1 cellular context compared by ENCODE assay signal in the genomic region with DNA sequence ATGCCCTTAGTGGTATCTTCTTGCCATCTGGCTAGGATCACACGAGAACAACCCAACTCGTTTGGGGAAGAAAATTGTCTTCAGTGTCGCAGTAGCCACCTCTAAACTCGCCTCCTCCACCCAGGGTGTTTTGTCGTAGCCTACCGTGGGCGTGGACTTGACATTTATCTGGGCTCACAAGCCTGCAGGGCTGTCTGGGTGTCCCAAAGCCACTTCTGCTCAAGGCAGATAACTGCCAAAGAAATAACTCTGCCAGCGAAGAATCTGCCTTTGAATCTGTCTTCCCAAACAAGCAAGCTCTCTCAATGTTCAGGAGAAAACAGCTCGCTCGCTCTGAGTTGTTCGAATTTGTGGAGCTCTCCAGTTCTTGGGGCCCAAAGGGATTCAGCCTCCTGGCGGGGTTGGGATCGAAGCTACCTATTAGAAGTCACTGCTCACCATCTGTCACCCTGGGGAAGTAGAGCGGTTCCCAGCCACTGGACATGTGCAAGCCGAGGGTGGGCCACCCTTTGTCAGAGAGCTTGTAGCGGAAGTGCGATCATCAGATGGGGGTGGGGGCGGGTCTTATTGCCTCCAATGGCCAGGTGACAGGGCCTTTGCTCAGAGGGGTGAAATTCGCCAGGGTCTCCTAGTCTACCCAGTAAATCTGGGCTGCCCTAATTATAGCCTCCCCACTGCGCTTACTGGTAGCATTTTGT.
TF ChIP-seq lines count a peak whose summit lies in the region.

No MANE protein-coding gene starts in this region.

TF ChIP-seq in K562, 482 proteins besides CTCF, POLR2A, EP300 and RAD21 (continues in another document):
- peak; percentile 97 for TF ChIP-seq GATA2 (CRISPR knock-in tag; IDR thresholded peaks at IDR 0.05)
- TF ChIP-seq, protein P1, sequence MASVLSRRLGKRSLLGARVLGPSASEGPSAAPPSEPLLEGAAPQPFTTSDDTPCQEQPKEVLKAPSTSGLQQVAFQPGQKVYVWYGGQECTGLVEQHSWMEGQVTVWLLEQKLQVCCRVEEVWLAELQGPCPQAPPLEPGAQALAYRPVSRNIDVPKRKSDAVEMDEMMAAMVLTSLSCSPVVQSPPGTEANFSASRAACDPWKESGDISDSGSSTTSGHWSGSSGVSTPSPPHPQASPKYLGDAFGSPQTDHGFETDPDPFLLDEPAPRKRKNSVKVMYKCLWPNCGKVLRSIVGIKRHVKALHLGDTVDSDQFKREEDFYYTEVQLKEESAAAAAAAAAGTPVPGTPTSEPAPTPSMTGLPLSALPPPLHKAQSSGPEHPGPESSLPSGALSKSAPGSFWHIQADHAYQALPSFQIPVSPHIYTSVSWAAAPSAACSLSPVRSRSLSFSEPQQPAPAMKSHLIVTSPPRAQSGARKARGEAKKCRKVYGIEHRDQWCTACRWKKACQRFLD (CRISPR knock-in tag; IDR thresholded peaks at IDR 0.05): peak; percentile 96
- TF ChIP-seq RNF2 (IDR thresholded peaks at IDR 0.05): peak; percentile 92
- peak; percentile 37; the same call in 1 of the 2 replicates for TF ChIP-seq ZNF134 (CRISPR knock-in tag; conservative IDR thresholded peaks at IDR 0.05)
- no peak for TF ChIP-seq ZC3H11A (IDR thresholded peaks at IDR 0.05; ENCODE audit: low read depth, low read length)
- peak; percentile 94 for TF ChIP-seq FOXM1 (IDR thresholded peaks at IDR 0.05; ENCODE audit: low read depth)
- no peak for TF ChIP-seq FOXM1 (CRISPR knock-in tag; IDR thresholded peaks at IDR 0.05; ENCODE audit: low read depth)
- TF ChIP-seq MTA2 (IDR thresholded peaks at IDR 0.05; ENCODE audit: low read depth): peak; percentile 97
- TF ChIP-seq MTA3 (IDR thresholded peaks at IDR 0.05; ENCODE audit: borderline replicate concordance): peak; percentile 92
- TF ChIP-seq JUN (IDR thresholded peaks at IDR 0.05; ENCODE audit: borderline replicate concordance, low read depth, low read length): peak; percentile 5
- TF ChIP-seq JUN (CRISPR knock-in tag; IDR thresholded peaks at IDR 0.05; ENCODE audit: borderline replicate concordance): no peak
- peak; percentile 64 for TF ChIP-seq MEF2D (tag; conservative IDR thresholded peaks at IDR 0.05; ENCODE audit: low read depth)
- TF ChIP-seq HEY1 (CRISPR knock-in tag; IDR thresholded peaks at IDR 0.05; ENCODE audit: borderline replicate concordance): peak; percentile 84; the same call in 1 of the 2 replicates
- TF ChIP-seq KLF6 (CRISPR knock-in tag; IDR thresholded peaks at IDR 0.05; ENCODE audit: borderline replicate concordance): no peak; the same call in 1 of the 2 replicates
- peak; percentile 84 for TF ChIP-seq SMAD1 (IDR thresholded peaks at IDR 0.05; ENCODE audit: low read depth, low read length, partially characterized antibody)
- peak; percentile 59; the same call in 1 of the 2 replicates for TF ChIP-seq SUPT5H (IDR thresholded peaks at IDR 0.05)
- TF ChIP-seq, protein P2, sequence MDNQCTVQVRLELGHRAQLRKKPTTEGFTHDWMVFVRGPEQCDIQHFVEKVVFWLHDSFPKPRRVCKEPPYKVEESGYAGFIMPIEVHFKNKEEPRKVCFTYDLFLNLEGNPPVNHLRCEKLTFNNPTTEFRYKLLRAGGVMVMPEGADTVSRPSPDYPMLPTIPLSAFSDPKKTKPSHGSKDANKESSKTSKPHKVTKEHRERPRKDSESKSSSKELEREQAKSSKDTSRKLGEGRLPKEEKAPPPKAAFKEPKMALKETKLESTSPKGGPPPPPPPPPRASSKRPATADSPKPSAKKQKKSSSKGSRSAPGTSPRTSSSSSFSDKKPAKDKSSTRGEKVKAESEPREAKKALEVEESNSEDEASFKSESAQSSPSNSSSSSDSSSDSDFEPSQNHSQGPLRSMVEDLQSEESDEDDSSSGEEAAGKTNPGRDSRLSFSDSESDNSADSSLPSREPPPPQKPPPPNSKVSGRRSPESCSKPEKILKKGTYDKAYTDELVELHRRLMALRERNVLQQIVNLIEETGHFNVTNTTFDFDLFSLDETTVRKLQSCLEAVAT (IDR thresholded peaks at IDR 0.05): peak in 1 of 2 experiments; percentile 78; a peak in 2 of 4 replicates
- TF ChIP-seq ZNF589 (CRISPR knock-in tag; IDR thresholded peaks at IDR 0.05; ENCODE audit: low read depth): peak; percentile 95
- TF ChIP-seq PYGO2 (tag; IDR thresholded peaks at IDR 0.05): peak; percentile 56; the same call in 1 of the 2 replicates
- peak; percentile 13 for TF ChIP-seq NFYB (IDR thresholded peaks at IDR 0.05; ENCODE audit: extremely low read depth, insufficient read length)
- TF ChIP-seq NCOA2 (IDR thresholded peaks at IDR 0.05; ENCODE audit: partially characterized antibody in 2 of 2): no peak
- peak; percentile 98 for TF ChIP-seq TEAD4 (IDR thresholded peaks at IDR 0.05; ENCODE audit: low read length)
- no peak for TF ChIP-seq TEAD4 (CRISPR knock-in tag; IDR thresholded peaks at IDR 0.05; ENCODE audit: borderline replicate concordance)
- peak; percentile 92 for TF ChIP-seq NFIC (IDR thresholded peaks at IDR 0.05)
- peak; percentile 75 for TF ChIP-seq RBFOX2 (IDR thresholded peaks at IDR 0.05; ENCODE audit: low read depth, low read length)
- TF ChIP-seq FOXA3 (CRISPR knock-in tag; conservative IDR thresholded peaks at IDR 0.05 in 1 of 2, IDR thresholded peaks at IDR 0.05 in 1 of 2): 0 out of 4 replicates have a peak, but pooled peaks of 1 of the 2 experiments have one; percentile 6
- no peak for TF ChIP-seq ZNF133 (CRISPR knock-in tag; IDR thresholded peaks at IDR 0.05)
- TF ChIP-seq, protein P3, sequence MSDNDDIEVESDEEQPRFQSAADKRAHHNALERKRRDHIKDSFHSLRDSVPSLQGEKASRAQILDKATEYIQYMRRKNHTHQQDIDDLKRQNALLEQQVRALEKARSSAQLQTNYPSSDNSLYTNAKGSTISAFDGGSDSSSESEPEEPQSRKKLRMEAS (CRISPR knock-in tag; IDR thresholded peaks at IDR 0.05): peak; percentile 79
- peak; percentile 82 for TF ChIP-seq GABPB1 (CRISPR knock-in tag; IDR thresholded peaks at IDR 0.05)
- TF ChIP-seq NCOA1 (IDR thresholded peaks at IDR 0.05; ENCODE audit: low read depth): peak; percentile 88; the same call in 1 of the 2 replicates
- peak; percentile 99 for TF ChIP-seq CBFA2T3 (IDR thresholded peaks at IDR 0.05)
- TF ChIP-seq, protein P4, sequence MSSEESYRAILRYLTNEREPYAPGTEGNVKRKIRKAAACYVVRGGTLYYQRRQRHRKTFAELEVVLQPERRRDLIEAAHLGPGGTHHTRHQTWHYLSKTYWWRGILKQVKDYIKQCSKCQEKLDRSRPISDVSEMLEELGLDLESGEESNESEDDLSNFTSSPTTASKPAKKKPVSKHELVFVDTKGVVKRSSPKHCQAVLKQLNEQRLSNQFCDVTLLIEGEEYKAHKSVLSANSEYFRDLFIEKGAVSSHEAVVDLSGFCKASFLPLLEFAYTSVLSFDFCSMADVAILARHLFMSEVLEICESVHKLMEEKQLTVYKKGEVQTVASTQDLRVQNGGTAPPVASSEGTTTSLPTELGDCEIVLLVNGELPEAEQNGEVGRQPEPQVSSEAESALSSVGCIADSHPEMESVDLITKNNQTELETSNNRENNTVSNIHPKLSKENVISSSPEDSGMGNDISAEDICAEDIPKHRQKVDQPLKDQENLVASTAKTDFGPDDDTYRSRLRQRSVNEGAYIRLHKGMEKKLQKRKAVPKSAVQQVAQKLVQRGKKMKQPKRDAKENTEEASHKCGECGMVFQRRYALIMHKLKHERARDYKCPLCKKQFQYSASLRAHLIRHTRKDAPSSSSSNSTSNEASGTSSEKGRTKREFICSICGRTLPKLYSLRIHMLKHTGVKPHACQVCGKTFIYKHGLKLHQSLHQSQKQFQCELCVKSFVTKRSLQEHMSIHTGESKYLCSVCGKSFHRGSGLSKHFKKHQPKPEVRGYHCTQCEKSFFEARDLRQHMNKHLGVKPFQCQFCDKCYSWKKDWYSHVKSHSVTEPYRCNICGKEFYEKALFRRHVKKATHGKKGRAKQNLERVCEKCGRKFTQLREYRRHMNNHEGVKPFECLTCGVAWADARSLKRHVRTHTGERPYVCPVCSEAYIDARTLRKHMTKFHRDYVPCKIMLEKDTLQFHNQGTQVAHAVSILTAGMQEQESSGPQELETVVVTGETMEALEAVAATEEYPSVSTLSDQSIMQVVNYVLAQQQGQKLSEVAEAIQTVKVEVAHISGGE (CRISPR knock-in tag; IDR thresholded peaks at IDR 0.05): peak in 1 of 3 experiments; percentile 73; a peak in 1 of 6 replicates
- TF ChIP-seq C11orf30 (IDR thresholded peaks at IDR 0.05; ENCODE audit: low read depth): no peak
- TF ChIP-seq TEAD1 (CRISPR knock-in tag; IDR thresholded peaks at IDR 0.05): peak in 1 of 2 experiments; percentile 75; a peak in 2 of 4 replicates
- TF ChIP-seq, protein P5, sequence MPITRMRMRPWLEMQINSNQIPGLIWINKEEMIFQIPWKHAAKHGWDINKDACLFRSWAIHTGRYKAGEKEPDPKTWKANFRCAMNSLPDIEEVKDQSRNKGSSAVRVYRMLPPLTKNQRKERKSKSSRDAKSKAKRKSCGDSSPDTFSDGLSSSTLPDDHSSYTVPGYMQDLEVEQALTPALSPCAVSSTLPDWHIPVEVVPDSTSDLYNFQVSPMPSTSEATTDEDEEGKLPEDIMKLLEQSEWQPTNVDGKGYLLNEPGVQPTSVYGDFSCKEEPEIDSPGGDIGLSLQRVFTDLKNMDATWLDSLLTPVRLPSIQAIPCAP (CRISPR knock-in tag; IDR thresholded peaks at IDR 0.05; ENCODE audit: borderline replicate concordance): no peak
- TF ChIP-seq, protein P6, sequence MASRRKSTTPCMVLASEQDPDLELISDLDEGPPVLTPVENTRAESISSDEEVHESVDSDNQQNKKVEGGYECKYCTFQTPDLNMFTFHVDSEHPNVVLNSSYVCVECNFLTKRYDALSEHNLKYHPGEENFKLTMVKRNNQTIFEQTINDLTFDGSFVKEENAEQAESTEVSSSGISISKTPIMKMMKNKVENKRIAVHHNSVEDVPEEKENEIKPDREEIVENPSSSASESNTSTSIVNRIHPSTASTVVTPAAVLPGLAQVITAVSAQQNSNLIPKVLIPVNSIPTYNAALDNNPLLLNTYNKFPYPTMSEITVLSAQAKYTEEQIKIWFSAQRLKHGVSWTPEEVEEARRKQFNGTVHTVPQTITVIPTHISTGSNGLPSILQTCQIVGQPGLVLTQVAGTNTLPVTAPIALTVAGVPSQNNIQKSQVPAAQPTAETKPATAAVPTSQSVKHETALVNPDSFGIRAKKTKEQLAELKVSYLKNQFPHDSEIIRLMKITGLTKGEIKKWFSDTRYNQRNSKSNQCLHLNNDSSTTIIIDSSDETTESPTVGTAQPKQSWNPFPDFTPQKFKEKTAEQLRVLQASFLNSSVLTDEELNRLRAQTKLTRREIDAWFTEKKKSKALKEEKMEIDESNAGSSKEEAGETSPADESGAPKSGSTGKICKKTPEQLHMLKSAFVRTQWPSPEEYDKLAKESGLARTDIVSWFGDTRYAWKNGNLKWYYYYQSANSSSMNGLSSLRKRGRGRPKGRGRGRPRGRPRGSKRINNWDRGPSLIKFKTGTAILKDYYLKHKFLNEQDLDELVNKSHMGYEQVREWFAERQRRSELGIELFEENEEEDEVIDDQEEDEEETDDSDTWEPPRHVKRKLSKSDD (conservative IDR thresholded peaks at IDR 0.05; ENCODE audit: low read length): no peak
- TF ChIP-seq, protein P7, sequence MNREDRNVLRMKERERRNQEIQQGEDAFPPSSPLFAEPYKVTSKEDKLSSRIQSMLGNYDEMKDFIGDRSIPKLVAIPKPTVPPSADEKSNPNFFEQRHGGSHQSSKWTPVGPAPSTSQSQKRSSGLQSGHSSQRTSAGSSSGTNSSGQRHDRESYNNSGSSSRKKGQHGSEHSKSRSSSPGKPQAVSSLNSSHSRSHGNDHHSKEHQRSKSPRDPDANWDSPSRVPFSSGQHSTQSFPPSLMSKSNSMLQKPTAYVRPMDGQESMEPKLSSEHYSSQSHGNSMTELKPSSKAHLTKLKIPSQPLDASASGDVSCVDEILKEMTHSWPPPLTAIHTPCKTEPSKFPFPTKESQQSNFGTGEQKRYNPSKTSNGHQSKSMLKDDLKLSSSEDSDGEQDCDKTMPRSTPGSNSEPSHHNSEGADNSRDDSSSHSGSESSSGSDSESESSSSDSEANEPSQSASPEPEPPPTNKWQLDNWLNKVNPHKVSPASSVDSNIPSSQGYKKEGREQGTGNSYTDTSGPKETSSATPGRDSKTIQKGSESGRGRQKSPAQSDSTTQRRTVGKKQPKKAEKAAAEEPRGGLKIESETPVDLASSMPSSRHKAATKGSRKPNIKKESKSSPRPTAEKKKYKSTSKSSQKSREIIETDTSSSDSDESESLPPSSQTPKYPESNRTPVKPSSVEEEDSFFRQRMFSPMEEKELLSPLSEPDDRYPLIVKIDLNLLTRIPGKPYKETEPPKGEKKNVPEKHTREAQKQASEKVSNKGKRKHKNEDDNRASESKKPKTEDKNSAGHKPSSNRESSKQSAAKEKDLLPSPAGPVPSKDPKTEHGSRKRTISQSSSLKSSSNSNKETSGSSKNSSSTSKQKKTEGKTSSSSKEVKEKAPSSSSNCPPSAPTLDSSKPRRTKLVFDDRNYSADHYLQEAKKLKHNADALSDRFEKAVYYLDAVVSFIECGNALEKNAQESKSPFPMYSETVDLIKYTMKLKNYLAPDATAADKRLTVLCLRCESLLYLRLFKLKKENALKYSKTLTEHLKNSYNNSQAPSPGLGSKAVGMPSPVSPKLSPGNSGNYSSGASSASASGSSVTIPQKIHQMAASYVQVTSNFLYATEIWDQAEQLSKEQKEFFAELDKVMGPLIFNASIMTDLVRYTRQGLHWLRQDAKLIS (CRISPR knock-in tag; IDR thresholded peaks at IDR 0.05): peak; percentile 83; the same call in 1 of the 2 replicates
- TF ChIP-seq ZNF274 (IDR thresholded peaks at IDR 0.05; ENCODE audit: borderline replicate concordance, low read depth, low read length): 0 out of 2 replicates have a peak, but pooled peaks have one; percentile 57
- peak; percentile 91 for TF ChIP-seq ZBED1 (IDR thresholded peaks at IDR 0.05)
- TF ChIP-seq STAG1 (CRISPR knock-in tag; IDR thresholded peaks at IDR 0.05; ENCODE audit: borderline replicate concordance): no peak
- TF ChIP-seq HDAC1 (IDR thresholded peaks at IDR 0.05): peak in 1 of 2 experiments; percentile 92; a peak in 2 of 4 replicates
- TF ChIP-seq ZFX (CRISPR knock-in tag; IDR thresholded peaks at IDR 0.05): peak; percentile 65
- peak; percentile 77; the same call in 1 of the 2 replicates for TF ChIP-seq ZNF584 (CRISPR knock-in tag; IDR thresholded peaks at IDR 0.05; ENCODE audit: low read depth)
- TF ChIP-seq ZNF644 (tag; IDR thresholded peaks at IDR 0.05; ENCODE audit: low read depth): peak; percentile 73; the same call in 1 of the 2 replicates
- peak; percentile 62 to 68 for TF ChIP-seq FOXK2 (conservative IDR thresholded peaks at IDR 0.05 in 1 of 2, IDR thresholded peaks at IDR 0.05 in 1 of 2; ENCODE audit: low read depth in 2 of 2)
- TF ChIP-seq PHB2 (IDR thresholded peaks at IDR 0.05; ENCODE audit: low read depth): peak; percentile 92
- TF ChIP-seq CXXC5 (CRISPR knock-in tag; IDR thresholded peaks at IDR 0.05): peak; percentile 74
- TF ChIP-seq PHF21A (IDR thresholded peaks at IDR 0.05; ENCODE audit: borderline replicate concordance, low read depth): peak; percentile 96
- TF ChIP-seq SP1 (CRISPR knock-in tag; IDR thresholded peaks at IDR 0.05): peak; percentile 78; the same call in 1 of the 2 replicates
- no peak for TF ChIP-seq SAFB2 (IDR thresholded peaks at IDR 0.05; ENCODE audit: borderline replicate concordance, low read depth, low read length, severe bottlenecking)
- peak; percentile 82 for TF ChIP-seq SPI1 (IDR thresholded peaks at IDR 0.05; ENCODE audit: borderline replicate concordance, low read depth, low read length)
- TF ChIP-seq HDAC8 (tag; IDR thresholded peaks at IDR 0.05): 0 out of 2 replicates have a peak, but pooled peaks have one; percentile 50
